In the genomic region with DNA sequence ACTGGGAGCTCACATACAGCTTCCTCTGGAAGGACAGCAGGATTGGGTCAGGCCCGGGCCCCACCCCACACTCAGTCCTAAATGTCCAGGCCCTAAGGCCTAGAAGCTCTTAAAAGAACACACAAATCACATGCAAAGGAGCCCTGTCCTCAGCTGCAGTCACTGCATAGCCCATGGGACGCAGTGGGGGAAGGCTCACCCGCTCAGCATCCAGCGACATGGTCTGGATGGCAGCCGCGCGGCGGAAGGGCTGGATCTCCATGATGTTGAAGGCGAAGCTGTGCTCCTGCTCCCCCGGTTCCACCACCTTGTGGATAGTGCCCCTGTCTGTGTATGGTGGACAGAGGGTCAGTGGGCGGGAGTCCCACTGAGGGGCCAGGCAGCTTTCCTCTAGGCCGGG, we compare ENCODE assay signal across 18 cellular contexts. TPM values are rescaled to one million over a fixed set of nuclear protein-coding genes. Genes with fewer than 3 reads are reported as not detected.
"Had no signal": no experiment of that assay in that cellular context is flagged by ENCODE, and none has a peak within 500 bp of the region (broad histone marks: within the 10 kb centered on the region; RNA-seq: fewer than 3 reads in every experiment).

No MANE protein-coding gene starts in this region.

- H3K79me2 ChIP-seq: parathyroid adenoma had no signal

- ATAC-seq: activated T-helper 17 cell treated with anti-CD3 and anti-CD28 coated beads, Interleukin-2, amount 50 U/mL, for 72 hours; left lung; stimulated activated naive CD8-positive, alpha-beta T cell treated with anti-CD3 and anti-CD28 coated beads, Interleukin-15, amount 100 ng/mL, for 72 hours had no signal

- H3K4me3 ChIP-seq: esophagus muscularis mucosa, left lung, thoracic aorta had no signal

- H3K4me3 Mint-ChIP-seq: activated CD4-positive, alpha-beta T cell treated with anti-CD3 and anti-CD28 coated beads, Interleukin-2, amount 10 ng/mL, durations not matched to agents 7 days and 5 days; activated naive CD4-positive, alpha-beta T cell treated with anti-CD3 and anti-CD28 coated beads for 36 hours; activated T-helper 17 cell treated with anti-CD3 and anti-CD28 coated beads, Interleukin-2, amount 50 U/mL, for 72 hours; stimulated activated naive CD8-positive, alpha-beta T cell treated with anti-CD3 and anti-CD28 coated beads, Interleukin-15, amount 100 ng/mL, for 72 hours had no signal

- DNase-seq: activated CD4-positive, alpha-beta T cell treated with anti-CD3 and anti-CD28 coated beads, Interleukin-2, amount 10 ng/mL, durations not matched to agents 7 days and 5 days; activated CD4-positive, CD25-positive, alpha-beta regulatory T cell; activated CD8-positive, alpha-beta memory T cell treated with anti-CD3 and anti-CD28 coated beads for 24 hours; activated naive CD4-positive, alpha-beta T cell treated with anti-CD3 and anti-CD28 coated beads for 36 hours; hypothalamus; kidney; left lung; mammary epithelial cell; naive B cell; retina; stimulated activated CD4-positive, alpha-beta T cell treated with anti-CD3 and anti-CD28 coated beads, Interleukin-15, amount 100 ng/mL, for 24 hours; stimulated activated CD4-positive, alpha-beta T cell treated with anti-CD3 and anti-CD28 coated beads, Interleukin-4, amount 100 ng/mL, for 24 hours; stimulated activated naive CD8-positive, alpha-beta T cell treated with anti-CD3 and anti-CD28 coated beads, Interleukin-15, amount 100 ng/mL, for 72 hours; T-helper 2 cell had no signal

- H3K36me3 ChIP-seq: thoracic aorta had no signal

- H3K27ac Mint-ChIP-seq: activated CD4-positive, alpha-beta T cell treated with anti-CD3 and anti-CD28 coated beads, Interleukin-2, amount 10 ng/mL, durations not matched to agents 7 days and 5 days; activated naive CD4-positive, alpha-beta T cell treated with anti-CD3 and anti-CD28 coated beads for 36 hours; activated T-helper 17 cell treated with anti-CD3 and anti-CD28 coated beads, Interleukin-2, amount 50 U/mL, for 72 hours had no signal

- H3K27ac ChIP-seq: esophagus muscularis mucosa, left lung, parathyroid adenoma, thoracic aorta had no signal

- H3K9me3 Mint-ChIP-seq: activated CD4-positive, alpha-beta T cell treated with anti-CD3 and anti-CD28 coated beads, Interleukin-2, amount 10 ng/mL, durations not matched to agents 7 days and 5 days; activated naive CD4-positive, alpha-beta T cell treated with anti-CD3 and anti-CD28 coated beads for 36 hours; activated T-helper 17 cell treated with anti-CD3 and anti-CD28 coated beads, Interleukin-2, amount 50 U/mL, for 72 hours; naive B cell; stimulated activated naive CD8-positive, alpha-beta T cell treated with anti-CD3 and anti-CD28 coated beads, Interleukin-15, amount 100 ng/mL, for 72 hours had no signal

- H3K27me3 ChIP-seq: left lung had no signal

- H3K9me3 ChIP-seq: esophagus muscularis mucosa, left lung, thoracic aorta had no signal

- H3K27me3 Mint-ChIP-seq: activated CD4-positive, alpha-beta T cell treated with anti-CD3 and anti-CD28 coated beads, Interleukin-2, amount 10 ng/mL, durations not matched to agents 7 days and 5 days; activated T-helper 17 cell treated with anti-CD3 and anti-CD28 coated beads, Interleukin-2, amount 50 U/mL, for 72 hours; naive B cell; stimulated activated naive CD8-positive, alpha-beta T cell treated with anti-CD3 and anti-CD28 coated beads, Interleukin-15, amount 100 ng/mL, for 72 hours had no signal

- H2AFZ ChIP-seq: parathyroid adenoma had no signal

RNA-seq across cellular contexts. Expression of a gene that starts 44.2 kb away (rescaled TPM):
- total RNA-seq: activated CD4-positive, alpha-beta T cell treated with anti-CD3 and anti-CD28 coated beads, Interleukin-2, amount 10 ng/mL, durations not matched to agents 7 days and 5 days; activated naive CD4-positive, alpha-beta T cell treated with anti-CD3 and anti-CD28 coated beads for 36 hours; activated T-helper 17 cell treated with anti-CD3 and anti-CD28 coated beads, Interleukin-2, amount 50 U/mL, for 72 hours; thoracic aorta had no signal
